1 cellular context compared by ENCODE assay signal in genomic region chr6:837380-837779, GRCh38.
TF ChIP-seq lines count a peak whose summit lies in the region.

No MANE protein-coding gene starts in this region.

TF ChIP-seq in HepG2, 621 proteins besides CTCF, POLR2A, EP300 and RAD21 (continued from another document):
- TF ChIP-seq SMARCE1 (IDR thresholded peaks at IDR 0.05; ENCODE audit: borderline replicate concordance) (no peak), FOXP1 (IDR thresholded peaks at IDR 0.05) (no peak), FOXP1 (CRISPR knock-in tag; IDR thresholded peaks at IDR 0.05) (peak; percentile 53; the same call in 1 of the 2 replicates), BCL3 (CRISPR knock-in tag; IDR thresholded peaks at IDR 0.05) (no peak), ZSCAN22 (CRISPR knock-in tag; IDR thresholded peaks at IDR 0.05) (no peak), SUZ12 (IDR thresholded peaks at IDR 0.05; ENCODE audit: low read depth, low read length) (no peak), ZC3H4 (CRISPR knock-in tag; IDR thresholded peaks at IDR 0.05; ENCODE audit: borderline replicate concordance) (no peak), ZNF766 (CRISPR knock-in tag; IDR thresholded peaks at IDR 0.05; ENCODE audit: borderline replicate concordance) (no peak), TMF1 (CRISPR knock-in tag; IDR thresholded peaks at IDR 0.05; ENCODE audit: low read depth) (no peak), JARID2 (CRISPR knock-in tag; IDR thresholded peaks at IDR 0.05; ENCODE audit: insufficient replicate concordance) (no peak), ZNF18 (CRISPR knock-in tag; IDR thresholded peaks at IDR 0.05; ENCODE audit: insufficient replicate concordance) (no peak), BCLAF1 (IDR thresholded peaks at IDR 0.05) (no peak), IRX3 (CRISPR knock-in tag; IDR thresholded peaks at IDR 0.05; ENCODE audit: borderline replicate concordance, low read depth) (no peak), PRMT3 (CRISPR knock-in tag; IDR thresholded peaks at IDR 0.05; ENCODE audit: borderline replicate concordance, low read depth) (no peak), NBN (conservative IDR thresholded peaks at IDR 0.05) (no peak), RORA (CRISPR knock-in tag; IDR thresholded peaks at IDR 0.05) (no peak), SOX13 (IDR thresholded peaks at IDR 0.05) (no peak), SOX13 (CRISPR knock-in tag; conservative IDR thresholded peaks at IDR 0.05 in 1 of 2, IDR thresholded peaks at IDR 0.05 in 1 of 2) (0 out of 4 replicates have a peak, but pooled peaks of 1 of the 2 experiments have one; percentile 14), ZBTB21 (CRISPR knock-in tag; IDR thresholded peaks at IDR 0.05) (peak; percentile 91), YY1 (IDR thresholded peaks at IDR 0.05; ENCODE audit: insufficient read depth, insufficient replicate concordance, low read depth, low read length) (no peak), CC2D1A (CRISPR knock-in tag; IDR thresholded peaks at IDR 0.05) (no peak), ZNF3 (CRISPR knock-in tag; IDR thresholded peaks at IDR 0.05) (peak; percentile 86; the same call in 1 of the 2 replicates), RARA (CRISPR knock-in tag; IDR thresholded peaks at IDR 0.05) (0 out of 2 replicates have a peak, but pooled peaks have one; percentile 8), ZNF564 (CRISPR knock-in tag; IDR thresholded peaks at IDR 0.05) (no peak), RFX3 (CRISPR knock-in tag; IDR thresholded peaks at IDR 0.05) (no peak), AGO2 (optimal IDR thresholded peaks at IDR 0.05; ENCODE audit: low read depth, low read length) (no peak), IRF1 (CRISPR knock-in tag; IDR thresholded peaks at IDR 0.05; ENCODE audit: low read depth) (no peak), NKX3-1 (CRISPR knock-in tag; IDR thresholded peaks at IDR 0.05) (no peak), STAG1 (CRISPR knock-in tag; IDR thresholded peaks at IDR 0.05) (no peak), UBTF (CRISPR knock-in tag; IDR thresholded peaks at IDR 0.05) (no peak), NFE2L1 (CRISPR knock-in tag; IDR thresholded peaks at IDR 0.05; ENCODE audit: borderline replicate concordance) (no peak), ZNF44 (CRISPR knock-in tag; IDR thresholded peaks at IDR 0.05) (no peak), CEBPG (CRISPR knock-in tag; IDR thresholded peaks at IDR 0.05) (peak; percentile 67), ARID5B (CRISPR knock-in tag; IDR thresholded peaks at IDR 0.05) (no peak), KDM1A (CRISPR knock-in tag; IDR thresholded peaks at IDR 0.05) (no peak), SP5 (CRISPR knock-in tag; IDR thresholded peaks at IDR 0.05; ENCODE audit: borderline replicate concordance, low read depth) (no peak), CREM (IDR thresholded peaks at IDR 0.05) (peak; percentile 49; the same call in 1 of the 2 replicates), CREM (CRISPR knock-in tag; IDR thresholded peaks at IDR 0.05) (no peak), ZNF441 (CRISPR knock-in tag; IDR thresholded peaks at IDR 0.05; ENCODE audit: borderline replicate concordance) (no peak), ZNF605 (CRISPR knock-in tag; IDR thresholded peaks at IDR 0.05) (no peak)
- TF ChIP-seq, protein P1, sequence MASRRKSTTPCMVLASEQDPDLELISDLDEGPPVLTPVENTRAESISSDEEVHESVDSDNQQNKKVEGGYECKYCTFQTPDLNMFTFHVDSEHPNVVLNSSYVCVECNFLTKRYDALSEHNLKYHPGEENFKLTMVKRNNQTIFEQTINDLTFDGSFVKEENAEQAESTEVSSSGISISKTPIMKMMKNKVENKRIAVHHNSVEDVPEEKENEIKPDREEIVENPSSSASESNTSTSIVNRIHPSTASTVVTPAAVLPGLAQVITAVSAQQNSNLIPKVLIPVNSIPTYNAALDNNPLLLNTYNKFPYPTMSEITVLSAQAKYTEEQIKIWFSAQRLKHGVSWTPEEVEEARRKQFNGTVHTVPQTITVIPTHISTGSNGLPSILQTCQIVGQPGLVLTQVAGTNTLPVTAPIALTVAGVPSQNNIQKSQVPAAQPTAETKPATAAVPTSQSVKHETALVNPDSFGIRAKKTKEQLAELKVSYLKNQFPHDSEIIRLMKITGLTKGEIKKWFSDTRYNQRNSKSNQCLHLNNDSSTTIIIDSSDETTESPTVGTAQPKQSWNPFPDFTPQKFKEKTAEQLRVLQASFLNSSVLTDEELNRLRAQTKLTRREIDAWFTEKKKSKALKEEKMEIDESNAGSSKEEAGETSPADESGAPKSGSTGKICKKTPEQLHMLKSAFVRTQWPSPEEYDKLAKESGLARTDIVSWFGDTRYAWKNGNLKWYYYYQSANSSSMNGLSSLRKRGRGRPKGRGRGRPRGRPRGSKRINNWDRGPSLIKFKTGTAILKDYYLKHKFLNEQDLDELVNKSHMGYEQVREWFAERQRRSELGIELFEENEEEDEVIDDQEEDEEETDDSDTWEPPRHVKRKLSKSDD (CRISPR knock-in tag; IDR thresholded peaks at IDR 0.05; ENCODE audit: low read depth), result peak; percentile 67; the same call in 1 of the 2 replicates
- TF ChIP-seq, protein P2, sequence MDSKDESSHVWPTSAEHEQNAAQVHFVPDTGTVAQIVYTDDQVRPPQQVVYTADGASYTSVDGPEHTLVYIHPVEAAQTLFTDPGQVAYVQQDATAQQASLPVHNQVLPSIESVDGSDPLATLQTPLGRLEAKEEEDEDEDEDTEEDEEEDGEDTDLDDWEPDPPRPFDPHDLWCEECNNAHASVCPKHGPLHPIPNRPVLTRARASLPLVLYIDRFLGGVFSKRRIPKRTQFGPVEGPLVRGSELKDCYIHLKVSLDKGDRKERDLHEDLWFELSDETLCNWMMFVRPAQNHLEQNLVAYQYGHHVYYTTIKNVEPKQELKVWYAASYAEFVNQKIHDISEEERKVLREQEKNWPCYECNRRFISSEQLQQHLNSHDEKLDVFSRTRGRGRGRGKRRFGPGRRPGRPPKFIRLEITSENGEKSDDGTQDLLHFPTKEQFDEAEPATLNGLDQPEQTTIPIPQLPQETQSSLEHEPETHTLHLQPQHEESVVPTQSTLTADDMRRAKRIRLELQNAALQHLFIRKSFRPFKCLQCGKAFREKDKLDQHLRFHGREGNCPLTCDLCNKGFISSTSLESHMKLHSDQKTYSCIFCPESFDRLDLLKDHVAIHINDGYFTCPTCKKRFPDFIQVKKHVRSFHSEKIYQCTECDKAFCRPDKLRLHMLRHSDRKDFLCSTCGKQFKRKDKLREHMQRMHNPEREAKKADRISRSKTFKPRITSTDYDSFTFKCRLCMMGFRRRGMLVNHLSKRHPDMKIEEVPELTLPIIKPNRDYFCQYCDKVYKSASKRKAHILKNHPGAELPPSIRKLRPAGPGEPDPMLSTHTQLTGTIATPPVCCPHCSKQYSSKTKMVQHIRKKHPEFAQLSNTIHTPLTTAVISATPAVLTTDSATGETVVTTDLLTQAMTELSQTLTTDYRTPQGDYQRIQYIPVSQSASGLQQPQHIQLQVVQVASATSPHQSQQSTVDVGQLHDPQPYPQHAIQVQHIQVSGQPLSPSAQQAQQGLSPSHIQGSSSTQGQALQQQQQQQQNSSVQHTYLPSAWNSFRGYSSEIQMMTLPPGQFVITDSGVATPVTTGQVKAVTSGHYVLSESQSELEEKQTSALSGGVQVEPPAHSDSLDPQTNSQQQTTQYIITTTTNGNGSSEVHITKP (CRISPR knock-in tag; IDR thresholded peaks at IDR 0.05; ENCODE audit: low read depth), result no peak
- TF ChIP-seq, protein P3, sequence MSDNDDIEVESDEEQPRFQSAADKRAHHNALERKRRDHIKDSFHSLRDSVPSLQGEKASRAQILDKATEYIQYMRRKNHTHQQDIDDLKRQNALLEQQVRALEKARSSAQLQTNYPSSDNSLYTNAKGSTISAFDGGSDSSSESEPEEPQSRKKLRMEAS (IDR thresholded peaks at IDR 0.05), result no peak
- TF ChIP-seq, protein P4, sequence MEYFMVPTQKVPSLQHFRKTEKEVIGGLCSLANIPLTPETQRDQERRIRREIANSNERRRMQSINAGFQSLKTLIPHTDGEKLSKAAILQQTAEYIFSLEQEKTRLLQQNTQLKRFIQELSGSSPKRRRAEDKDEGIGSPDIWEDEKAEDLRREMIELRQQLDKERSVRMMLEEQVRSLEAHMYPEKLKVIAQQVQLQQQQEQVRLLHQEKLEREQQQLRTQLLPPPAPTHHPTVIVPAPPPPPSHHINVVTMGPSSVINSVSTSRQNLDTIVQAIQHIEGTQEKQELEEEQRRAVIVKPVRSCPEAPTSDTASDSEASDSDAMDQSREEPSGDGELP (IDR thresholded peaks at IDR 0.05; ENCODE audit: borderline replicate concordance, low read depth), result no peak
